In the genomic region with DNA sequence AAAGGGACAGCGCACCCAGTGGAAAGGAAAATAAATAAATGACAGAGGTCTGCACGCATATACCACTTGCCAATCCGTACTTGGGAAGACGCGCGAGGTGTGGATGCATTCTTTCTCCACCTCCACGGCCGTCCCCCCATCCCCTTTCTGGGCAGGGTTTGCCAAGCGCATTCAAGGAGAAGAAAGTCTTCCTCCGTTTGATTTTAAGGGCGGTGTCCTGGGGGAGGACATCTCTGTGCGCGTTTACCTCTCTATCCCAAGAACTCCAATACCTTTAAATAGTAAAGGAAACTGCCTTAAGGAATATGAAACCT, we compare ENCODE assay signal across 8 cellular contexts. TPM values are rescaled to one million over a fixed set of nuclear protein-coding genes. Genes with fewer than 3 reads are reported as not detected.
DNase-seq lines count a peak whose midpoint lies in the region; ATAC-seq and TF ChIP-seq lines count a peak whose summit lies in the region.

No MANE protein-coding gene starts in this region.

- peak in 2 of 6 experiments; percentile 29 to 36 for TF ChIP-seq CTCF in Peyer's patch (IDR thresholded peaks at IDR 0.05)
- TF ChIP-seq CTCF in ovary (IDR thresholded peaks at IDR 0.05) = no peak

- peaks cover 0 to 26% (median 0%) of the 10 kb centered on the region in 4 donors for H3K4me1 ChIP-seq in Peyer's patch
- peaks cover 2% of the 10 kb centered on the region for H3K4me1 ChIP-seq in ovary (ENCODE audit: insufficient read depth)

- peak in 1 of 2 donors; percentile 20 for TF ChIP-seq POLR2A in Peyer's patch (IDR thresholded peaks at IDR 0.05)
- peak; percentile 25 for TF ChIP-seq POLR2A in ovary (IDR thresholded peaks at IDR 0.05)

- intact Hi-C loops in ovary (cut with DNase I) = loop anchor here in 3 of 4 donors (2.0 to 10.0 kb wide), 3 partner anchors 83 to 99 kb away; no protein-coding TSS in a partner anchor
- intact Hi-C loops in left colon (cut with DNase I, micrococcal nuclease) = loop anchor here in 1 of 2 donors (5.0 kb wide), 1 partner anchor 101 kb away; no protein-coding TSS in a partner anchor

- no peak for TF ChIP-seq EP300 in ovary (IDR thresholded peaks at IDR 0.05)

- H3K27ac ChIP-seq in Peyer's patch (peak overlapping the region; percentile 81 to 95 (median 88)), epithelial cell of prostate (peak overlapping the region; percentile 82), ovary (peak overlapping the region in 1 of 2 donors; percentile 85)

- no peaks in the 10 kb centered on the region for H3K27me3 ChIP-seq in Peyer's patch
- H3K27me3 ChIP-seq in ovary = no peaks in the 10 kb centered on the region

- H3K36me3 ChIP-seq in Peyer's patch (no peaks in the 10 kb centered on the region), ovary (no peaks in the 10 kb centered on the region)

- H3K9me3 ChIP-seq in Peyer's patch (no peaks in the 10 kb centered on the region), ovary (no peaks in the 10 kb centered on the region)

- DNase-seq in ELF-1 (ENCODE audit: low read depth, low spot score) (peak; percentile 42), Peyer's patch (no peak), epithelial cell of prostate (ENCODE audit: low read depth, low spot score) (no peak), ovary (no peak), NCI-H82 treated with DMSO at 0.1 percent for 48 hours (lab: John Stamatoyannopoulos, UW; ENCODE audit: unreplicated experiment) (no peak), left colon (no peak), medulla oblongata (ENCODE audit: extremely low spot score) (no peak)

- peak overlapping the region; percentile 53 to 75 (median 64) for H3K4me3 ChIP-seq in Peyer's patch
- peak overlapping the region; percentile 84 for H3K4me3 ChIP-seq in ovary

- WGBS in ovary, 3 donors = 1 to 4% (median 2%) methylated on average over 13 of the region's 13 CpGs

- no peak for ATAC-seq in GM21723 (IDR thresholded peaks at IDR 0.05; ENCODE audit: unreplicated experiment)
- ATAC-seq in left colon = no peak

RNA-seq across cellular contexts. Expression of a gene that starts 0.6 kb away (rescaled TPM):
- total RNA-seq in Peyer's patch (10 to 100 TPM in 2 of 4 donors, 1 to 10 TPM in 2; 6.6 to 16.6 (median 13.0) TPM), ovary (10 to 100 TPM in 1 of 7 donors, 1 to 10 TPM in 6; 4.5 to 13.9 (median 6.0) TPM), left colon (1 to 10 TPM; 2.8 to 5.2 TPM)
- 1 to 10 TPM; 5.2 to 7.1 TPM for polyA plus RNA-seq in ovary
